ENCODE assay signal across 21 cellular contexts in the genomic region with DNA sequence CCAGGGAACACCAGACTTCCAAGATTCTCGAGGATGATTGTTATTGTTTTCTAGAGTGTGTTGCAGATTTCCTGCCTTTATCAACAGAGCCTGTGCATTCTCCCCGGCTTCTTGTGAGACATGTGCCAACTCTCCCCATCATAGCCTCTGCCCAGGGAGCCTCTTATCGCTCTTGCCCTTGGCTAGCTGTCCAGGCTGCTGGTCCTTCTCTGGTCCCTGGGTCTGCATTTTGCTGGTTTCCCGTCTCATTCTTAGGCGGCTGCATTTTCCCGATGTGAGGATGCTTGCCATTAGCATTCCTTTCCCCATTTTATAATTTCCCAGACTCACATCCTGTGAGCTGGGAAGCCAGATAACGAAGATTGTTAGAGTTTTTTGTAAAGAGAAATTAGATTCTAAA. TPM values are rescaled to one million over a fixed set of nuclear protein-coding genes. Genes with fewer than 3 reads are reported as not detected.
"Had no signal": no experiment of that assay in that cellular context is flagged by ENCODE, and none has a peak within 500 bp of the region (broad histone marks: within the 10 kb centered on the region; RNA-seq: fewer than 3 reads in every experiment).

No MANE protein-coding gene starts in this region.

- H3K4me3 ChIP-seq: esophagus muscularis mucosa, lower lobe of right lung, upper lobe of left lung had no signal

- H3K4me3 Mint-ChIP-seq: activated CD4-positive, alpha-beta T cell treated with anti-CD3 and anti-CD28 coated beads, Interleukin-2, amount 10 ng/mL, durations not matched to agents 7 days and 5 days; activated naive CD4-positive, alpha-beta T cell treated with anti-CD3 and anti-CD28 coated beads, Interleukin-2, amount 10 ng/mL, durations not matched to agents 7 days and 5 days; activated naive CD8-positive, alpha-beta T cell treated with anti-CD3 and anti-CD28 coated beads, Interleukin-2, amount 50 U/mL, for 24 hours; activated T-cell treated with anti-CD3 and anti-CD28 coated beads, Interleukin-2, amount 50 U/mL, for 4 hours; central memory CD8-positive, alpha-beta T cell; mesothelial cell of epicardium; natural killer cell treated with Interleukin-12 subunit alpha and Interleukin-12 subunit beta and Interleukin-15 and Interleukin-18, amount 100 ng/mL, for 72 hours; T-cell had no signal

- H3K9me3 ChIP-seq: esophagus muscularis mucosa, lower lobe of right lung, upper lobe of left lung had no signal

- H3K27me3 ChIP-seq: upper lobe of left lung had no signal

- H3K4me1 Mint-ChIP-seq: activated CD4-positive, alpha-beta T cell treated with anti-CD3 and anti-CD28 coated beads, Interleukin-2, amount 10 ng/mL, durations not matched to agents 7 days and 5 days; activated naive CD4-positive, alpha-beta T cell treated with anti-CD3 and anti-CD28 coated beads, Interleukin-2, amount 10 ng/mL, durations not matched to agents 7 days and 5 days; activated naive CD8-positive, alpha-beta T cell treated with anti-CD3 and anti-CD28 coated beads, Interleukin-2, amount 50 U/mL, for 24 hours; central memory CD8-positive, alpha-beta T cell; T-cell had no signal

- H3K4me1 ChIP-seq: lower lobe of right lung had no signal

- H3K36me3 ChIP-seq: esophagus muscularis mucosa, lower lobe of right lung, upper lobe of left lung had no signal

- ATAC-seq: activated naive CD8-positive, alpha-beta T cell treated with anti-CD3 and anti-CD28 coated beads, Interleukin-2, amount 50 U/mL, for 24 hours; activated T-cell treated with anti-CD3 and anti-CD28 coated beads, Interleukin-2, amount 50 U/mL, for 4 hours; lower lobe of right lung; natural killer cell treated with Interleukin-12 subunit alpha and Interleukin-12 subunit beta and Interleukin-15 and Interleukin-18, amount 100 ng/mL, for 72 hours; stimulated activated naive CD8-positive, alpha-beta T cell treated with anti-CD3 and anti-CD28 coated beads, Interleukin-15, Interleukin-2, amounts not matched to agents 100 U/mL and 50 U/mL, for 24 hours; T-cell had no signal

- H3K27me3 Mint-ChIP-seq: activated CD4-positive, alpha-beta T cell treated with anti-CD3 and anti-CD28 coated beads, Interleukin-2, amount 10 ng/mL, durations not matched to agents 7 days and 5 days; activated naive CD8-positive, alpha-beta T cell treated with anti-CD3 and anti-CD28 coated beads, Interleukin-2, amount 50 U/mL, for 24 hours; central memory CD8-positive, alpha-beta T cell; natural killer cell treated with Interleukin-12 subunit alpha and Interleukin-12 subunit beta and Interleukin-15 and Interleukin-18, amount 100 ng/mL, for 72 hours had no signal

- H3K36me3 Mint-ChIP-seq: activated naive CD4-positive, alpha-beta T cell treated with anti-CD3 and anti-CD28 coated beads, Interleukin-2, amount 10 ng/mL, durations not matched to agents 7 days and 5 days; mesothelial cell of epicardium; natural killer cell treated with Interleukin-12 subunit alpha and Interleukin-12 subunit beta and Interleukin-15 and Interleukin-18, amount 100 ng/mL, for 72 hours; T-cell had no signal

- H3K27ac Mint-ChIP-seq: activated CD4-positive, alpha-beta T cell treated with anti-CD3 and anti-CD28 coated beads, Interleukin-2, amount 10 ng/mL, durations not matched to agents 7 days and 5 days; activated naive CD4-positive, alpha-beta T cell treated with anti-CD3 and anti-CD28 coated beads, Interleukin-2, amount 10 ng/mL, durations not matched to agents 7 days and 5 days; activated naive CD8-positive, alpha-beta T cell treated with anti-CD3 and anti-CD28 coated beads, Interleukin-2, amount 50 U/mL, for 24 hours; mesothelial cell of epicardium; natural killer cell treated with Interleukin-12 subunit alpha and Interleukin-12 subunit beta and Interleukin-15 and Interleukin-18, amount 100 ng/mL, for 72 hours; T-cell had no signal

- H3K9me3 Mint-ChIP-seq: activated CD4-positive, alpha-beta T cell treated with anti-CD3 and anti-CD28 coated beads, Interleukin-2, amount 10 ng/mL, durations not matched to agents 7 days and 5 days; activated naive CD4-positive, alpha-beta T cell treated with anti-CD3 and anti-CD28 coated beads, Interleukin-2, amount 10 ng/mL, durations not matched to agents 7 days and 5 days; activated naive CD8-positive, alpha-beta T cell treated with anti-CD3 and anti-CD28 coated beads, Interleukin-2, amount 50 U/mL, for 24 hours; activated T-cell treated with anti-CD3 and anti-CD28 coated beads, Interleukin-2, amount 50 U/mL, for 4 hours; central memory CD8-positive, alpha-beta T cell; mesothelial cell of epicardium; natural killer cell treated with Interleukin-12 subunit alpha and Interleukin-12 subunit beta and Interleukin-15 and Interleukin-18, amount 100 ng/mL, for 72 hours; T-cell had no signal

- DNase-seq: activated CD4-positive, alpha-beta T cell treated with anti-CD3 and anti-CD28 coated beads, Interleukin-2, amount 10 ng/mL, durations not matched to agents 7 days and 5 days; activated CD8-positive, alpha-beta memory T cell treated with anti-CD3 and anti-CD28 coated beads, Interleukin-2, amount 50 U/mL, for 4 hours; activated effector memory CD4-positive, alpha-beta T cell treated with Interleukin-2 at 50 U/mL for 16 hours; activated naive CD4-positive, alpha-beta T cell treated with anti-CD3 and anti-CD28 coated beads, Interleukin-2, amount 10 ng/mL, durations not matched to agents 7 days and 5 days; activated naive CD8-positive, alpha-beta T cell treated with anti-CD3 and anti-CD28 coated beads, Interleukin-2, amount 50 U/mL, for 24 hours; activated T-cell treated with anti-CD3 and anti-CD28 coated beads, Interleukin-2, amount 50 U/mL, for 4 hours; anterior cingulate cortex; cortex of kidney; effector CD4-positive, alpha-beta T cell; hippocampal formation; left cardiac atrium; lower lobe of right lung; stimulated activated naive CD8-positive, alpha-beta T cell treated with anti-CD3 and anti-CD28 coated beads, Interleukin-15, Interleukin-2, amounts not matched to agents 100 U/mL and 50 U/mL, for 24 hours; substantia nigra; T-cell; upper lobe of left lung had no signal

RNA-seq across cellular contexts. Expression of a gene that starts 15.2 kb away (rescaled TPM):
- total RNA-seq: activated CD4-positive, alpha-beta T cell treated with anti-CD3 and anti-CD28 coated beads, Interleukin-2, amount 10 ng/mL, durations not matched to agents 7 days and 5 days; activated T-cell treated with anti-CD3 and anti-CD28 coated beads, Interleukin-2, amount 50 U/mL, for 4 hours; esophagus muscularis mucosa; left cardiac atrium; mesothelial cell of epicardium; natural killer cell treated with Interleukin-12 subunit alpha and Interleukin-12 subunit beta and Interleukin-15 and Interleukin-18, amount 100 ng/mL, for 72 hours; renal cortical epithelial cell; T-cell had no signal

RNA-seq across cellular contexts. Expression of a gene that starts 35.8 kb away (rescaled TPM):
- total RNA-seq: activated CD4-positive, alpha-beta T cell treated with anti-CD3 and anti-CD28 coated beads, Interleukin-2, amount 10 ng/mL, durations not matched to agents 7 days and 5 days; activated T-cell treated with anti-CD3 and anti-CD28 coated beads, Interleukin-2, amount 50 U/mL, for 4 hours; mesothelial cell of epicardium; natural killer cell treated with Interleukin-12 subunit alpha and Interleukin-12 subunit beta and Interleukin-15 and Interleukin-18, amount 100 ng/mL, for 72 hours; renal cortical epithelial cell; T-cell had no signal
